Comparison of ENCODE assay signal across 27 cellular contexts in genomic region chr13:112116187-112116950, GRCh38. TPM values are rescaled to one million over a fixed set of nuclear protein-coding genes. Genes with fewer than 3 reads are reported as not detected.
"Had no signal": no experiment of that assay in that cellular context is flagged by ENCODE, and none has a peak within 500 bp of the region (broad histone marks: within the 10 kb centered on the region; RNA-seq: fewer than 3 reads in every experiment).

No MANE protein-coding gene starts in this region.

- H3K4me3 ChIP-seq: MG63, SJCRH30 had no signal

- H3K27ac ChIP-seq: RWPE1, SJCRH30 had no signal

- H3K36me3 ChIP-seq: MG63, SJCRH30 had no signal

- H3K9me3 ChIP-seq: MG63, SJCRH30 had no signal

- H3K27me3 ChIP-seq: MG63 had no signal

- DNase-seq: IMR-90; Karpas-422; KG1; MG63; NCI-H1092; NCI-H1105 treated with DMSO at 0.1 percent for 48 hours; NCI-H1417 treated with DMSO at 0.1 percent for 48 hours; NCI-H146; NCI-H1694 treated with DMSO at 0.1 percent for 48 hours; NCI-H1930; NCI-H2081; NCI-H2107; NCI-H2227 treated with DMSO at 0.1 percent for 48 hours; NCI-H510A; NCI-H524 treated with DMSO at 0.1 percent for 48 hours; NCI-H69; NCI-H774; NK-92 treated with Interleukin-12 subunit alpha and Interleukin-12 subunit beta, amount 100 ng/mL, for 24 hours; PC-3; SHP77 treated with DMSO at 0.1 percent for 48 hours; SJCRH30 had no signal

- ATAC-seq: HepG2, Panc1, PC-3, SK-N-SH treated with all-trans-retinoic acid at 6 μM for 48 hours had no signal

RNA-seq across cellular contexts. Expression of gene SOX1, which starts 49.4 kb away (rescaled TPM):
- total RNA-seq: HepG2, HT1080, IMR-90, OCI-LY7, PC-3, SJCRH30 had no signal
- polyA plus RNA-seq: HepG2, IMR-90 had no signal
